In genomic region chr20:37388831-37389230, GRCh38 we compare ENCODE assay signal across 12 cellular contexts.
"Had no signal": no experiment of that assay in that cellular context is flagged by ENCODE, and none has a peak within 500 bp of the region (broad histone marks: within the 10 kb centered on the region; RNA-seq: fewer than 3 reads in every experiment).

No MANE protein-coding gene starts in this region.

- H3K27ac ChIP-seq: foreskin keratinocyte, pancreas, thyroid gland had no signal

- H3K9me3 ChIP-seq: pancreas, thyroid gland had no signal

- H3K27me3 ChIP-seq: foreskin keratinocyte, pancreas, thyroid gland had no signal

- DNase-seq: activated CD4-positive, alpha-beta T cell treated with anti-CD3 and anti-CD28 coated beads, Interleukin-2, amount 10 ng/mL, durations not matched to agents 7 days and 5 days; foreskin keratinocyte; hippocampal formation; mammary epithelial cell; midbrain; stimulated activated CD4-positive, alpha-beta T cell treated with anti-CD3 and anti-CD28 coated beads, Interleukin-2, amount 100 ng/mL, for 24 hours; stimulated activated naive CD4-positive, alpha-beta T cell treated with Interleukin-2 at 50 U/mL for 16 hours; T1000; thyroid gland had no signal

- H3K4me1 ChIP-seq: foreskin keratinocyte, pancreas had no signal

- FAIRE-seq: islet of Langerhans, pancreas had no signal

- H3K4me3 ChIP-seq: pancreas, thyroid gland had no signal

- ATAC-seq: foreskin keratinocyte, left lobe of liver, pancreas had no signal
